ENCODE assay signal across 8 cellular contexts in genomic region chr9:106920701-106921283, GRCh38. TPM values are rescaled to one million over a fixed set of nuclear protein-coding genes. Genes with fewer than 3 reads are reported as not detected.
DNase-seq lines count a peak whose midpoint lies in the region; ATAC-seq and TF ChIP-seq lines count a peak whose summit lies in the region.

No MANE protein-coding gene starts in this region.

- peak overlapping the region; percentile 54 for H3K27ac Mint-ChIP-seq in activated CD4-positive, alpha-beta T cell treated with anti-CD3 and anti-CD28 coated beads, Interleukin-2, amount 10 ng/mL, durations not matched to agents 24 days and 14 days
- peak overlapping the region; percentile 87 for H3K27ac Mint-ChIP-seq in chondrocyte (ENCODE audit: unreplicated experiment)

- H3K4me3 ChIP-seq in liver (ENCODE audit: low read depth in 1 of 3, low read length in 3 of 3) (no peak overlapping the region), upper lobe of left lung (no peak overlapping the region)

- 47% methylated on average over 4 of the region's 4 CpGs for WGBS in liver
- 50 to 68% methylated on average over 4 of the region's 4 CpGs for WGBS in upper lobe of left lung, 2 donors

- H3K4me3 Mint-ChIP-seq in activated CD4-positive, alpha-beta T cell treated with anti-CD3 and anti-CD28 coated beads, Interleukin-2, amount 10 ng/mL, durations not matched to agents 24 days and 14 days = no peak overlapping the region
- H3K4me3 Mint-ChIP-seq in chondrocyte (ENCODE audit: unreplicated experiment) = peak overlapping the region; percentile 10

- no peaks in the 10 kb centered on the region for H3K36me3 Mint-ChIP-seq in activated CD4-positive, alpha-beta T cell treated with anti-CD3 and anti-CD28 coated beads, Interleukin-2, amount 10 ng/mL, durations not matched to agents 24 days and 14 days (ENCODE audit: low read depth)
- H3K36me3 Mint-ChIP-seq in chondrocyte (ENCODE audit: low read depth) = peaks cover 21% of the 10 kb centered on the region

- TF ChIP-seq RAD21 in liver (IDR thresholded peaks at IDR 0.05) = no peak

- H3K9ac ChIP-seq in liver (ENCODE audit: low read depth in 1 of 2, low read length in 2 of 2) = no peak overlapping the region

- no peak for DNase-seq in activated CD4-positive, alpha-beta T cell treated with anti-CD3 and anti-CD28 coated beads, Interleukin-2, amount 10 ng/mL, durations not matched to agents 24 days and 14 days
- no peak for DNase-seq in activated CD4-positive, alpha-beta T cell treated with anti-CD3 and anti-CD28 coated beads for 48 hours
- DNase-seq in chondrocyte (ENCODE audit: low spot score) (no peak), upper lobe of left lung (no peak), Kasumi-1 (lab: John Stamatoyannopoulos, UW) (no peak)
- DNase-seq in activated naive CD4-positive, alpha-beta T cell treated with Interleukin-2 at 50 U/mL for 16 hours = no peak

- H3K27me3 ChIP-seq in liver (ENCODE audit: control insufficient read depth in 4 of 4, insufficient read depth in 4 of 4, low read length in 3 of 4) (no peaks in the 10 kb centered on the region), upper lobe of left lung (no peaks in the 10 kb centered on the region)

- peaks cover 6% of the 10 kb centered on the region for H3K9me3 Mint-ChIP-seq in activated CD4-positive, alpha-beta T cell treated with anti-CD3 and anti-CD28 coated beads, Interleukin-2, amount 10 ng/mL, durations not matched to agents 24 days and 14 days
- H3K9me3 Mint-ChIP-seq in chondrocyte (ENCODE audit: low read depth) = no peaks in the 10 kb centered on the region

- intact Hi-C loops in activated CD4-positive, alpha-beta T cell treated with anti-CD3 and anti-CD28 coated beads, Interleukin-2, amount 10 ng/mL, durations not matched to agents 24 days and 14 days (cut with micrococcal nuclease) = no loop called here

- peak overlapping the region; percentile 30 to 54 for H3K27ac ChIP-seq in liver (ENCODE audit: low read depth in 1 of 2, low read length in 2 of 2)
- peak overlapping the region; percentile 45 to 77 (median 74) for H3K27ac ChIP-seq in upper lobe of left lung

- TF ChIP-seq EP300 in upper lobe of left lung (IDR thresholded peaks at IDR 0.05) = no peak

- peak in 1 of 2 donors; percentile 43 for ATAC-seq in upper lobe of left lung (ENCODE audit: low FRiP score in 2 of 2)
- ATAC-seq in HG03159 (IDR thresholded peaks at IDR 0.05; ENCODE audit: unreplicated experiment) = no peak

- H3K4me1 Mint-ChIP-seq in activated CD4-positive, alpha-beta T cell treated with anti-CD3 and anti-CD28 coated beads, Interleukin-2, amount 10 ng/mL, durations not matched to agents 24 days and 14 days = no peaks in the 10 kb centered on the region
- H3K4me1 Mint-ChIP-seq in chondrocyte (ENCODE audit: low read depth) = peaks cover 40% of the 10 kb centered on the region

- H3K4me1 ChIP-seq in liver (ENCODE audit: control insufficient read depth in 4 of 4, insufficient read depth in 4 of 4, low read length in 3 of 4) (peaks cover 0 to 15% (median 13%) of the 10 kb centered on the region in 4 donors), upper lobe of left lung (peaks cover 19 to 38% (median 28%) of the 10 kb centered on the region in 4 donors)

- no peaks in the 10 kb centered on the region for H3K9me3 ChIP-seq in liver (ENCODE audit: control insufficient read depth in 4 of 4, low read length in 3 of 4)
- H3K9me3 ChIP-seq in upper lobe of left lung = no peaks in the 10 kb centered on the region

- TF ChIP-seq POLR2A in upper lobe of left lung (IDR thresholded peaks at IDR 0.05) = no peak

- no peaks in the 10 kb centered on the region for H3K27me3 Mint-ChIP-seq in activated CD4-positive, alpha-beta T cell treated with anti-CD3 and anti-CD28 coated beads, Interleukin-2, amount 10 ng/mL, durations not matched to agents 24 days and 14 days
- no peaks in the 10 kb centered on the region for H3K27me3 Mint-ChIP-seq in chondrocyte (ENCODE audit: low read depth)

- TF ChIP-seq CTCF in chondrocyte (IDR thresholded peaks at IDR 0.05) (no peak), liver (IDR thresholded peaks at IDR 0.05; ENCODE audit: low read depth, low read length, missing input control) (no peak), upper lobe of left lung (IDR thresholded peaks at IDR 0.05) (no peak)

- no peaks in the 10 kb centered on the region for H3K36me3 ChIP-seq in liver (ENCODE audit: control insufficient read depth in 4 of 4, insufficient read depth in 3 of 4, low read depth in 1 of 4, low read length in 3 of 4)
- peaks cover 0 to 23% (median 11%) of the 10 kb centered on the region in 4 donors for H3K36me3 ChIP-seq in upper lobe of left lung

TF ChIP-seq in liver, 16 proteins besides CTCF, POLR2A, EP300 and RAD21:
- TF ChIP-seq HNF4G (IDR thresholded peaks at IDR 0.05) (peak; percentile 32), GABPA (IDR thresholded peaks at IDR 0.05 in 1 of 2, conservative IDR thresholded peaks at IDR 0.05 in 1 of 2) (no peak), JUND (IDR thresholded peaks at IDR 0.05) (no peak), SP1 (IDR thresholded peaks at IDR 0.05) (peak; percentile 10), TAF1 (conservative IDR thresholded peaks at IDR 0.05) (no peak), YY1 (IDR thresholded peaks at IDR 0.05) (no peak), ZBTB33 (IDR thresholded peaks at IDR 0.05) (no peak), ATF3 (IDR thresholded peaks at IDR 0.05) (no peak), FOXA2 (IDR thresholded peaks at IDR 0.05) (no peak), HNF4A (conservative IDR thresholded peaks at IDR 0.05) (peak; percentile 61 to 69), FOXA1 (IDR thresholded peaks at IDR 0.05) (no peak), MAX (IDR thresholded peaks at IDR 0.05) (no peak), RXRA (IDR thresholded peaks at IDR 0.05) (peak; percentile 42 to 54), EGR1 (IDR thresholded peaks at IDR 0.05; ENCODE audit: low read depth in 2 of 2) (no peak), NR2F2 (IDR thresholded peaks at IDR 0.05) (no peak)
- TF ChIP-seq, protein P1, sequence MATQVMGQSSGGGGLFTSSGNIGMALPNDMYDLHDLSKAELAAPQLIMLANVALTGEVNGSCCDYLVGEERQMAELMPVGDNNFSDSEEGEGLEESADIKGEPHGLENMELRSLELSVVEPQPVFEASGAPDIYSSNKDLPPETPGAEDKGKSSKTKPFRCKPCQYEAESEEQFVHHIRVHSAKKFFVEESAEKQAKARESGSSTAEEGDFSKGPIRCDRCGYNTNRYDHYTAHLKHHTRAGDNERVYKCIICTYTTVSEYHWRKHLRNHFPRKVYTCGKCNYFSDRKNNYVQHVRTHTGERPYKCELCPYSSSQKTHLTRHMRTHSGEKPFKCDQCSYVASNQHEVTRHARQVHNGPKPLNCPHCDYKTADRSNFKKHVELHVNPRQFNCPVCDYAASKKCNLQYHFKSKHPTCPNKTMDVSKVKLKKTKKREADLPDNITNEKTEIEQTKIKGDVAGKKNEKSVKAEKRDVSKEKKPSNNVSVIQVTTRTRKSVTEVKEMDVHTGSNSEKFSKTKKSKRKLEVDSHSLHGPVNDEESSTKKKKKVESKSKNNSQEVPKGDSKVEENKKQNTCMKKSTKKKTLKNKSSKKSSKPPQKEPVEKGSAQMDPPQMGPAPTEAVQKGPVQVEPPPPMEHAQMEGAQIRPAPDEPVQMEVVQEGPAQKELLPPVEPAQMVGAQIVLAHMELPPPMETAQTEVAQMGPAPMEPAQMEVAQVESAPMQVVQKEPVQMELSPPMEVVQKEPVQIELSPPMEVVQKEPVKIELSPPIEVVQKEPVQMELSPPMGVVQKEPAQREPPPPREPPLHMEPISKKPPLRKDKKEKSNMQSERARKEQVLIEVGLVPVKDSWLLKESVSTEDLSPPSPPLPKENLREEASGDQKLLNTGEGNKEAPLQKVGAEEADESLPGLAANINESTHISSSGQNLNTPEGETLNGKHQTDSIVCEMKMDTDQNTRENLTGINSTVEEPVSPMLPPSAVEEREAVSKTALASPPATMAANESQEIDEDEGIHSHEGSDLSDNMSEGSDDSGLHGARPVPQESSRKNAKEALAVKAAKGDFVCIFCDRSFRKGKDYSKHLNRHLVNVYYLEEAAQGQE (IDR thresholded peaks at IDR 0.05) = no peak

RNA-seq across cellular contexts. Expression of gene ZNF462, which starts 57.8 kb away (rescaled TPM):
- total RNA-seq in activated CD4-positive, alpha-beta T cell treated with anti-CD3 and anti-CD28 coated beads, Interleukin-2, amount 10 ng/mL, durations not matched to agents 24 days and 14 days = 0.37 and 0.50 TPM in 2 replicates
- total RNA-seq in chondrocyte = 25.8 to 53.6 TPM (median 33.3 TPM) in 3 replicates
- total RNA-seq in liver = 1 to 10 TPM; 2.0 to 2.1 TPM
- under 1 TPM; 0.35 to 0.78 TPM for polyA plus RNA-seq in liver
- total RNA-seq in upper lobe of left lung = 10 to 100 TPM; 17.9 to 85.9 (median 21.2) TPM
